ENCODE assay signal across 8 cellular contexts in genomic region chr15:40770147-40770721, GRCh38. TPM values are rescaled to one million over a fixed set of nuclear protein-coding genes. Genes with fewer than 3 reads are reported as not detected.
DNase-seq lines count a peak whose midpoint lies in the region; ATAC-seq and TF ChIP-seq lines count a peak whose summit lies in the region.

No MANE protein-coding gene starts in this region.

- H3K4me3 ChIP-seq in spleen, result peak overlapping the region in 1 of 8 donors; percentile 46
- no peak overlapping the region for H3K4me3 ChIP-seq in MM.1S (ENCODE audit: low read length)

- H3K9me3 ChIP-seq in spleen (no peaks in the 10 kb centered on the region), MM.1S (replicated peaks; ENCODE audit: insufficient read depth, low read length) (no peaks in the 10 kb centered on the region)

- H2AFZ ChIP-seq in MM.1S (ENCODE audit: low read length), result no peak overlapping the region

- TF ChIP-seq CTCF in spleen (IDR thresholded peaks at IDR 0.05 in 8 of 11, conservative IDR thresholded peaks at IDR 0.05 in 3 of 11), result no peak
- TF ChIP-seq CTCF in MM.1S (IDR thresholded peaks at IDR 0.05; ENCODE audit: low read length), result no peak

- H3K9me3 Mint-ChIP-seq in effector memory CD8-positive, alpha-beta T cell, result no peaks in the 10 kb centered on the region

- no peaks in the 10 kb centered on the region for H3K27me3 ChIP-seq in spleen (replicated peaks in 1 of 7)
- H3K27me3 ChIP-seq in MM.1S (replicated peaks; ENCODE audit: insufficient read depth, low read length), result no peaks in the 10 kb centered on the region

- H4K20me1 ChIP-seq in MM.1S (ENCODE audit: insufficient read depth, low read length), result no peaks in the 10 kb centered on the region

- H3K4me3 Mint-ChIP-seq in effector memory CD8-positive, alpha-beta T cell, result peak overlapping the region; percentile 60 to 74

- H3K9me2 ChIP-seq in MM.1S (replicated peaks; ENCODE audit: insufficient read depth, low read length), result no peaks in the 10 kb centered on the region

- peaks cover 9 to 60% (median 40%) of the 10 kb centered on the region in 6 donors for H3K4me1 ChIP-seq in spleen
- peaks cover 9% of the 10 kb centered on the region for H3K4me1 ChIP-seq in MM.1S (ENCODE audit: low read length)

- no peaks in the 10 kb centered on the region for H3K79me2 ChIP-seq in MM.1S (ENCODE audit: low read length)

- peaks cover 24 to 34% of the 10 kb centered on the region in 2 donors for H3K4me1 Mint-ChIP-seq in effector memory CD8-positive, alpha-beta T cell (ENCODE audit: low read depth in 2 of 2)

- H3K9ac ChIP-seq in MM.1S (ENCODE audit: low read length), result no peak overlapping the region

- TF ChIP-seq POLR2A in spleen (IDR thresholded peaks at IDR 0.05), result no peak

- no peak overlapping the region for H3K4me2 ChIP-seq in MM.1S (ENCODE audit: low read depth, low read length)

- peaks cover 8% of the 10 kb centered on the region for H3F3A ChIP-seq in MM.1S (ENCODE audit: insufficient read depth, low read length)

- no peak for ATAC-seq in effector memory CD8-positive, alpha-beta T cell (replicated peaks)

- DNase-seq in NCI-H82 (lab: John Stamatoyannopoulos, UW) (peak; percentile 65), NCI-H82 treated with DMSO at 0.1 percent for 48 hours (lab: John Stamatoyannopoulos, UW; ENCODE audit: unreplicated experiment) (no peak), NCI-H2227 treated with DMSO at 0.1 percent for 48 hours (lab: John Stamatoyannopoulos, UW) (peak; percentile 20), spleen (peak; percentile 78), RPMI8226 (no peak), MM.1S (no peak), NCI-H748 (lab: John Stamatoyannopoulos, UW; ENCODE audit: unreplicated experiment) (no peak)
- no peak for DNase-seq in effector memory CD8-positive, alpha-beta T cell

- peaks cover 23% of the 10 kb centered on the region for H3K36me3 Mint-ChIP-seq in effector memory CD8-positive, alpha-beta T cell (ENCODE audit: insufficient read depth)

- peak overlapping the region; percentile 84 to 91 for H3K27ac Mint-ChIP-seq in effector memory CD8-positive, alpha-beta T cell

- H3K27ac ChIP-seq in spleen (peak overlapping the region in 6 of 8 donors; percentile 54 to 79 (median 66)), MM.1S (ENCODE audit: low read length) (no peak overlapping the region)

- intact Hi-C loops in spleen (cut with DNase I; ENCODE audit: low total_unique reads), result no loop called here

- H3K27me3 Mint-ChIP-seq in effector memory CD8-positive, alpha-beta T cell, result no peaks in the 10 kb centered on the region

- WGBS in spleen, 5 donors, result 45 to 73% (median 65%) methylated on average over 8 to 17 of the region's 17 CpGs

- peaks cover 0 to 84% (median 42%) of the 10 kb centered on the region in 6 donors for H3K36me3 ChIP-seq in spleen
- H3K36me3 ChIP-seq in MM.1S (replicated peaks; ENCODE audit: insufficient read depth, low read length), result no peaks in the 10 kb centered on the region

RNA-seq across cellular contexts. Expression of gene C15orf62, which starts 0.5 kb away (rescaled TPM):
- under 1 TPM in 6 of 7 donors, not detected in 1; 0.20 to 0.66 (median 0.39) TPM for total RNA-seq in spleen
- under 1 TPM; 0.36 to 0.39 (median 0.38) TPM for polyA plus RNA-seq in spleen

RNA-seq across cellular contexts. Expression of gene GCHFR, which starts 6.4 kb away (rescaled TPM):
- total RNA-seq in spleen, result 10 to 100 TPM in 4 of 7 donors, 1 to 10 TPM in 3; 6.1 to 21.9 (median 13.6) TPM
- 10 to 100 TPM; 17.7 to 38.0 (median 23.6) TPM for polyA plus RNA-seq in spleen

RNA-seq across cellular contexts. Expression of gene RMDN3, which starts 15.2 kb away (rescaled TPM):
- 10 to 100 TPM; 19.7 to 32.2 (median 25.6) TPM for total RNA-seq in spleen
- 10 to 100 TPM; 13.0 to 15.4 (median 13.7) TPM for polyA plus RNA-seq in spleen

RNA-seq across cellular contexts. Expression of gene ZFYVE19, which starts 36.7 kb away (rescaled TPM):
- total RNA-seq in spleen, result 10 to 100 TPM; 16.1 to 31.1 (median 20.3) TPM
- polyA plus RNA-seq in spleen, result 10 to 100 TPM; 23.2 to 31.7 (median 27.3) TPM

RNA-seq across cellular contexts. Expression of gene DNAJC17, which starts 37.0 kb away (rescaled TPM):
- total RNA-seq in spleen, result 10 to 100 TPM; 16.2 to 57.1 (median 41.1) TPM
- polyA plus RNA-seq in spleen, result 10 to 100 TPM; 52.5 to 61.5 (median 60.4) TPM

Comparison
In these comparisons a context has a peak if more than half of its experiments do, and no peak if none do; other contexts are left out.
1. DNase-seq: peak in NCI-H82 (single experiment), NCI-H2227 treated with DMSO at 0.1 percent for 48 hours (single experiment) and spleen (single experiment); none in NCI-H82 treated with DMSO at 0.1 percent for 48 hours (single experiment), effector memory CD8-positive, alpha-beta T cell (0 of 3), RPMI8226 (single experiment), MM.1S (single experiment) and NCI-H748 (single experiment).